In genomic region chr7:137692399-137692798, GRCh38 we compare ENCODE assay signal across 20 cellular contexts.
"Had no signal": no experiment of that assay in that cellular context is flagged by ENCODE, and none has a peak within 500 bp of the region (broad histone marks: within the 10 kb centered on the region; RNA-seq: fewer than 3 reads in every experiment).

No MANE protein-coding gene starts in this region.

- H3K4me3 ChIP-seq: MG63, SJSA1 had no signal

- H3K27me3 ChIP-seq: MG63, SJSA1 had no signal

- ATAC-seq: HepG2 had no signal

- H3K36me3 ChIP-seq: MG63, SJSA1 had no signal

- DNase-seq: IMR-90, Karpas-422, KG1, MG63, NCI-H1092 treated with DMSO at 0.1 percent for 48 hours, NCI-H1417, NCI-H1436 treated with DMSO at 0.1 percent for 48 hours, NCI-H1694, NCI-H187 treated with DMSO at 0.1 percent for 48 hours, NCI-H2029 treated with DMSO at 0.1 percent for 48 hours, NCI-H2107, NCI-H2227 treated with DMSO at 0.1 percent for 48 hours, NCI-H524 treated with DMSO at 0.1 percent for 48 hours, NCI-H69, NCI-H774, Right ventricle myocardium superior, RPMI8226, SIG-M5 had no signal

- H3K27ac ChIP-seq: SJSA1 had no signal

- H3K9me3 ChIP-seq: MG63 had no signal
